ENCODE assay signal across 19 cellular contexts in the genomic region with DNA sequence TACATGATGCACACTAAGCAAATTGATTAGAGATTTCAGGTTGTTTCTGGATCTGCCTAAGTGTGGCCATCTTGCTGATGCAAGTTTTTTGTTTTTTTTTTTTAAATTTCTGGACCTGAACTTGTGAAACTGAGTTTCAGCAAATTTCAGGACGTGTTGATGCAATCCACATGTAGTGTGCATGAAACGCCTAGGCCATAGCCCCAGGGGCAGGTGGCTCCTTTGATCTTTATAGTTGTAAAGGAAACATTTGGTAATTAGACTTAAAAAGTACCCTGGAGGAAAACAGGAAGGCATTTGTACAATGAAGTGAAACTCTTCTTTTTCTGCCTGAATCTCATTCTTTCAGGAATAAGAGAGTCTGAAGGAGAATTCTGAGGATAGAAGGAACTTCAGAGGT.
DNase-seq lines count a peak whose midpoint lies in the region; TF ChIP-seq lines count a peak whose summit lies in the region.
"Had no signal": no experiment of that assay in that cellular context is flagged by ENCODE, and none has a peak within 500 bp of the region (broad histone marks: within the 10 kb centered on the region; RNA-seq: fewer than 3 reads in every experiment).

No MANE protein-coding gene starts in this region.

- no peaks in the 10 kb centered on the region for H4K20me1 ChIP-seq in hepatocyte (ENCODE audit: insufficient read depth, poor library complexity, severe bottlenecking)
- H4K20me1 ChIP-seq: BLaER1 had no signal

- no peaks in the 10 kb centered on the region for H3K9me3 ChIP-seq in Caco-2
- no peaks in the 10 kb centered on the region for H3K9me3 ChIP-seq in HEK293 (ENCODE audit: control insufficient read depth, insufficient read depth, low read depth, low read length)
- H3K9me3 ChIP-seq in hepatocyte (ENCODE audit: low read depth): no peaks in the 10 kb centered on the region
- H3K9me3 ChIP-seq: BLaER1, Peyer's patch, SK-N-SH had no signal

- peak; percentile 9 to 46 for DNase-seq in Caco-2
- peak; percentile 64 for DNase-seq in NCI-H69 (lab: John Stamatoyannopoulos, UW)
- DNase-seq in islet precursor cell: peak; percentile 70
- no peak for DNase-seq in hepatocyte (ENCODE audit: low spot score)
- no peak for DNase-seq in Kasumi-1 (lab: John Stamatoyannopoulos, UW)
- no peak for DNase-seq in NCI-H446 treated with DMSO at 0.1 percent for 48 hours (lab: John Stamatoyannopoulos, UW)
- DNase-seq: CD4-positive, CD25-positive, alpha-beta regulatory T cell; HFFc6; KG1; NCI-H1436; NCI-H187; NCI-H524 treated with DMSO at 0.1 percent for 48 hours; OCI-M1; Peyer's patch; SIG-M5; SK-N-SH; T-helper 2 cell had no signal

- no TSS peak for BruUV-seq in Caco-2 (replicated peaks; lab: Mats Ljungman, UMichigan)

- POLR2A ChIA-PET in Caco-2 (lab: Charles Lee) (no interaction called here), HEK293 (lab: Yijun Ruan, JAX) (no interaction called here)

- H3K9me2 ChIP-seq in hepatocyte (replicated peaks; ENCODE audit: insufficient read depth): no peaks in the 10 kb centered on the region
- H3K9me2 ChIP-seq: SK-N-SH had no signal

- H3K79me2 ChIP-seq in hepatocyte: no peaks in the 10 kb centered on the region

- H2AFZ ChIP-seq in hepatocyte: no peak overlapping the region

- H3K36me3 ChIP-seq in Caco-2 (ENCODE audit: control insufficient read depth, insufficient read depth, low read length): no peaks in the 10 kb centered on the region
- H3K36me3 ChIP-seq in HEK293 (ENCODE audit: control insufficient read depth in 2 of 2, insufficient read depth in 1 of 2, low read length in 2 of 2): no peaks in the 10 kb centered on the region
- H3K36me3 ChIP-seq in hepatocyte (replicated peaks; ENCODE audit: insufficient read depth, low read depth): no peaks in the 10 kb centered on the region
- H3K36me3 ChIP-seq: BLaER1, Peyer's patch had no signal

- H3K27me3 ChIP-seq in Caco-2 (replicated peaks; ENCODE audit: control insufficient read depth, insufficient read depth, low read length) (no peaks in the 10 kb centered on the region), hepatocyte (no peaks in the 10 kb centered on the region)
- H3K27me3 ChIP-seq: BLaER1, Peyer's patch had no signal

- no peak overlapping the region for H3K4me3 ChIP-seq in Caco-2 (ENCODE audit: low read depth, low read length)
- H3K4me3 ChIP-seq in HEK293 (ENCODE audit: low read depth, low read length): no peak overlapping the region
- no peak overlapping the region for H3K4me3 ChIP-seq in hepatocyte
- H3K4me3 ChIP-seq: BLaER1, Peyer's patch had no signal

- H3K4me3 Mint-ChIP-seq in Caco-2 (ENCODE audit: unreplicated experiment): no peak overlapping the region
- H3K4me3 Mint-ChIP-seq: CD4-positive, CD25-positive, alpha-beta regulatory T cell; HFFc6 had no signal

- H3K27me3 Mint-ChIP-seq in Caco-2 (ENCODE audit: insufficient read depth, unreplicated experiment): peaks cover under 1% of the 10 kb centered on the region
- H3K27me3 Mint-ChIP-seq: CD4-positive, CD25-positive, alpha-beta regulatory T cell had no signal

- TF ChIP-seq CTCF in Caco-2 (IDR thresholded peaks at IDR 0.05; ENCODE audit: insufficient read depth in 1 of 2, low read depth in 1 of 2, low read length in 1 of 2, severe bottlenecking in 1 of 2, unreplicated experiment in 1 of 2) (no peak), HEK293 (tag by site-specific recombination; IDR thresholded peaks at IDR 0.05) (no peak), hepatocyte (IDR thresholded peaks at IDR 0.05; ENCODE audit: poor library complexity) (no peak)

- no peaks in the 10 kb centered on the region for H3K9me3 Mint-ChIP-seq in Caco-2 (ENCODE audit: unreplicated experiment)

- H3K4me2 ChIP-seq in hepatocyte: no peak overlapping the region
- H3K4me2 ChIP-seq: BLaER1, SK-N-SH had no signal

- WGBS in hepatocyte (ENCODE audit: low lambda C conversion rate, missing lambda C conversion rate): 38% methylated on average over 2 of the region's 2 CpGs

- H3K27ac Mint-ChIP-seq in Caco-2 (ENCODE audit: unreplicated experiment): no peak overlapping the region
- H3K27ac Mint-ChIP-seq: CD4-positive, CD25-positive, alpha-beta regulatory T cell; HFFc6 had no signal

- no peaks in the 10 kb centered on the region for H3K4me1 ChIP-seq in Caco-2
- H3K4me1 ChIP-seq in HEK293 (ENCODE audit: control insufficient read depth, insufficient read depth, low read length): no peaks in the 10 kb centered on the region
- H3K4me1 ChIP-seq in hepatocyte (ENCODE audit: insufficient read depth): no peaks in the 10 kb centered on the region
- H3K4me1 ChIP-seq: BLaER1, Peyer's patch had no signal

- H3K4me1 Mint-ChIP-seq in Caco-2 (ENCODE audit: low read depth, unreplicated experiment): no peaks in the 10 kb centered on the region
- H3K4me1 Mint-ChIP-seq: CD4-positive, CD25-positive, alpha-beta regulatory T cell had no signal

- CTCF ChIA-PET in Caco-2 (lab: Charles Lee) (no interaction called here), HEK293 (lab: Yijun Ruan, JAX) (interaction anchor here (0.7 kb wide), 2 partner anchors 10 to 57 kb away, joined by 3 to 4 read pairs; no protein-coding TSS in a partner anchor)

- no peak overlapping the region for H3K27ac ChIP-seq in HEK293 (ENCODE audit: extremely low read depth, low read depth, low read length)
- no peak overlapping the region for H3K27ac ChIP-seq in hepatocyte
- H3K27ac ChIP-seq: BLaER1, Peyer's patch had no signal

- H3K36me3 Mint-ChIP-seq in Caco-2 (ENCODE audit: insufficient read depth, unreplicated experiment): no peaks in the 10 kb centered on the region
- H3K36me3 Mint-ChIP-seq: CD4-positive, CD25-positive, alpha-beta regulatory T cell had no signal

- intact Hi-C loops in Caco-2 (cut with micrococcal nuclease; ENCODE audit: unreplicated experiment): no loop called here

TF ChIP-seq in HEK293, 187 proteins besides CTCF, POLR2A, EP300 and RAD21:
- TF ChIP-seq, protein P1, sequence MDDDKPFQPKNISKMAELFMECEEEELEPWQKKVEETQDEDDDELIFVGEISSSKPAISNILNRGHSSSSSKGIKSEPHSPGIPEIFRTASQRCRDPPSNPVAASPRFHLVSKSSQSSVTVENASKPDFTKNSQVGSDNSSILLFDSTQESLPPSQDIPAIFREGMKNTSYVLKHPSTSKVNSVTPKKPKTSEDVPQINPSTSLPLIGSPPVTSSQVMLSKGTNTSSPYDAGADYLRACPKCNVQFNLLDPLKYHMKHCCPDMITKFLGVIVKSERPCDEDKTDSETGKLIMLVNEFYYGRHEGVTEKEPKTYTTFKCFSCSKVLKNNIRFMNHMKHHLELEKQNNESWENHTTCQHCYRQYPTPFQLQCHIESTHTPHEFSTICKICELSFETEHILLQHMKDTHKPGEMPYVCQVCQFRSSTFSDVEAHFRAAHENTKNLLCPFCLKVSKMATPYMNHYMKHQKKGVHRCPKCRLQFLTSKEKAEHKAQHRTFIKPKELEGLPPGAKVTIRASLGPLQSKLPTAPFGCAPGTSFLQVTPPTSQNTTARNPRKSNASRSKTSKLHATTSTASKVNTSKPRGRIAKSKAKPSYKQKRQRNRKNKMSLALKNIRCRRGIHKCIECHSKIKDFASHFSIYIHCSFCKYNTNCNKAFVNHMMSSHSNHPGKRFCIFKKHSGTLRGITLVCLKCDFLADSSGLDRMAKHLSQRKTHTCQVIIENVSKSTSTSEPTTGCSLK (tag by site-specific recombination; IDR thresholded peaks at IDR 0.05): no peak
- peak; percentile 95 for TF ChIP-seq TCF7L2 (IDR thresholded peaks at IDR 0.05; ENCODE audit: borderline replicate concordance, low read depth, low read length)

Comparison
In these comparisons a context has a peak if more than half of its experiments do, and no peak if none do; other contexts are left out.
1. DNase-seq: peak in Caco-2 (2 of 2), NCI-H69 (single experiment) and islet precursor cell (single experiment); none in hepatocyte (single experiment), Kasumi-1 (0 of 2) and NCI-H446 treated with DMSO at 0.1 percent for 48 hours (single experiment).